In the genomic region with DNA sequence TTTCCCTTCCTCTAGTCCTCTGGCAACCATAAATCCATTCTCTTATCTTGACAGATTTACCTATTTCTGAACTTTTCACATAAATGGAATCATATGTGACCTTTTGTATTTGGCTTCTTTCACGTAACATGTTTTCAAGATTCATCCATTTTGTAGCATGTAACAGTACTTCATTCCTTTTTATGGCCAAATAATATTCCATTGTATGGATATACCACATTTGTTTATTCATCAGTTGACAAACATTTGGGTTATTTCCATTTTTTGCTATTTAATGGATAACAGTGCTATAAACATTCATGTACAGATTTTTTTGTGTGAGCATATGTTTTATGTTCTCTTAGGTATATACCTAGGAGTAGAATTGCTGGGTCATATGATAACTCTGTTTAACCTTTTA, we compare ENCODE assay signal across 4 cellular contexts.
TF ChIP-seq lines count a peak whose summit lies in the region.

No MANE protein-coding gene starts in this region.

TF ChIP-seq in SK-N-SH treated with all-trans-retinoic acid at 6 μM for 48 hours, 23 proteins besides CTCF, POLR2A, EP300 and RAD21:
- no peak for TF ChIP-seq ZNF70 (CRISPR knock-in tag; IDR thresholded peaks at IDR 0.05)
- TF ChIP-seq ZNF8 (CRISPR knock-in tag; IDR thresholded peaks at IDR 0.05) = peak; percentile 99

TF ChIP-seq in SK-N-SH, 30 proteins besides CTCF, POLR2A, EP300 and RAD21:
- no peak for TF ChIP-seq TAF1 (IDR thresholded peaks at IDR 0.05; ENCODE audit: borderline replicate concordance, low read depth, low read length)

TF ChIP-seq in HEK293, 187 proteins besides CTCF, POLR2A, EP300 and RAD21:
- TF ChIP-seq ZNF146 (tag by site-specific recombination; IDR thresholded peaks at IDR 0.05) (peak; percentile 80), ZNF266 (tag by site-specific recombination; IDR thresholded peaks at IDR 0.05; ENCODE audit: low read depth) (no peak)
TF ChIP-seq in HEK293: peak in this region for 1.

TF ChIP-seq in K562, 482 proteins besides CTCF, POLR2A, EP300 and RAD21:
- no peak for TF ChIP-seq MIER1 (IDR thresholded peaks at IDR 0.05; ENCODE audit: low read depth)
- 0 out of 3 replicates have a peak, but pooled peaks of 1 of the 2 experiments have one; percentile 31 for TF ChIP-seq CBX3 (IDR thresholded peaks at IDR 0.05; ENCODE audit: borderline replicate concordance in 1 of 2, low read length in 2 of 2)
- TF ChIP-seq RBM25 (IDR thresholded peaks at IDR 0.05; ENCODE audit: low read depth, low read length, severe bottlenecking) = peak; percentile 53
- peak; percentile 82 for TF ChIP-seq ZNF146 (CRISPR knock-in tag; IDR thresholded peaks at IDR 0.05; ENCODE audit: unreplicated experiment)
- TF ChIP-seq KDM1A (IDR thresholded peaks at IDR 0.05) = peak in 1 of 2 experiments; percentile 25; a peak in 1 of 4 replicates
- TF ChIP-seq ADNP (tag; IDR thresholded peaks at IDR 0.05) = peak; percentile 55; the same call in 1 of the 2 replicates
TF ChIP-seq in K562: peak in this region for 5.
